Comparison of ENCODE assay signal across 11 cellular contexts in the genomic region with DNA sequence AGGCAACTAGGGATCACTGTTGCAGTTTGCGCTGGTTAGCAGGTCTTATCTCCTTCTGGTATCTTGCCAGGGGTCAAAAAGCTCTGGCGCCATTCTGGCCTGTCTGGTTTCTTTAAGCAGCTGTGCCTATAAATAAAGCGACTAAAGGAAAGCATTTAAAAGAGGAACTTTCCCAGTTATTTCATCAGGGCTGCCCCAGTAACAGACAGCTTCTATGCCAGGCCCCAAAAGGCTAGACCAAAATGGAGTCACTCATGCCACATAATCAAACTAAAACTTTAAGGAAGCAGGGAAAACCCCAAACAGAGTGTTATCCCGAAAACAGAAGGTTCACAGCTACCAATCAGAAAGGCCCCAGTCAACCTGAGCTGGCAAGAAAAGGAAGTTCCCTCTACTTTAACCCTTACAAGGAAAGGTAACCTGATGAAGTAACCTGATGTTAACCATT. TPM values are rescaled to one million over a fixed set of nuclear protein-coding genes. Genes with fewer than 3 reads are reported as not detected.
A peak's percentile ranks its signal among the peaks of the same experiment; 100 is the strongest.
DNase-seq lines count a peak whose midpoint lies in the region; ATAC-seq and TF ChIP-seq lines count a peak whose summit lies in the region.
"Had no signal": no experiment of that assay in that cellular context is flagged by ENCODE, and none has a peak within 500 bp of the region (broad histone marks: within the 10 kb centered on the region; RNA-seq: fewer than 3 reads in every experiment).

No MANE protein-coding gene starts in this region.

- H3K4me1 ChIP-seq in foreskin keratinocyte (peaks cover 46% of the 10 kb centered on the region), skeletal muscle tissue (ENCODE audit: control insufficient read depth in 3 of 3, insufficient read depth in 3 of 3, low read length in 3 of 3) (peaks cover 1 to 7% (median 2%) of the 10 kb centered on the region in 3 donors)

- H3K27ac ChIP-seq in foreskin keratinocyte (peak overlapping the region; percentile 86), skeletal muscle tissue (ENCODE audit: low read depth, low read length) (peak overlapping the region; percentile 26)

- no peaks in the 10 kb centered on the region for H3K9me3 ChIP-seq in skeletal muscle tissue (ENCODE audit: control insufficient read depth in 3 of 3, low read length in 3 of 3)
- H3K9me3 ChIP-seq in T-helper 17 cell (ENCODE audit: control insufficient read depth, low read length, poor library complexity, severe bottlenecking), result no peaks in the 10 kb centered on the region

- H3K27me3 ChIP-seq in foreskin keratinocyte (no peaks in the 10 kb centered on the region), skeletal muscle tissue (ENCODE audit: control insufficient read depth in 3 of 3, insufficient read depth in 3 of 3, low read length in 3 of 3) (no peaks in the 10 kb centered on the region)

- H3K27me3 Mint-ChIP-seq in T-helper 17 cell, result peaks cover 19% of the 10 kb centered on the region

- DNase-seq in HT1080 (ENCODE audit: low read depth) (peak; percentile 22), SIG-M5 (lab: John Stamatoyannopoulos, UW) (peak; percentile 12), foreskin keratinocyte (peak; percentile 65 to 92), NCI-H187 treated with DMSO at 0.1 percent for 48 hours (lab: John Stamatoyannopoulos, UW) (no peak), T-helper 17 cell (no peak), HPDE6-E6E7 (ENCODE audit: extremely low spot score) (no peak)
- DNase-seq: NCI-H510A had no signal

- no peak overlapping the region for H3K27ac Mint-ChIP-seq in T-helper 17 cell
- H3K27ac Mint-ChIP-seq: activated naive CD8-positive, alpha-beta T cell; stimulated activated effector memory CD8-positive, alpha-beta T cell treated with anti-CD3 and anti-CD28 coated beads, Interleukin-12 subunit alpha, Interleukin-12 subunit beta, amount 100 ng/mL, for 72 hours had no signal

- no peaks in the 10 kb centered on the region for H3K36me3 Mint-ChIP-seq in T-helper 17 cell (ENCODE audit: low read depth)
- H3K36me3 Mint-ChIP-seq: activated naive CD8-positive, alpha-beta T cell; stimulated activated effector memory CD8-positive, alpha-beta T cell treated with anti-CD3 and anti-CD28 coated beads, Interleukin-12 subunit alpha, Interleukin-12 subunit beta, amount 100 ng/mL, for 72 hours had no signal

- no peak overlapping the region for H3K4me3 Mint-ChIP-seq in T-helper 17 cell
- H3K4me3 Mint-ChIP-seq: activated naive CD8-positive, alpha-beta T cell; stimulated activated effector memory CD8-positive, alpha-beta T cell treated with anti-CD3 and anti-CD28 coated beads, Interleukin-12 subunit alpha, Interleukin-12 subunit beta, amount 100 ng/mL, for 72 hours had no signal

- H3K4me1 Mint-ChIP-seq in T-helper 17 cell, result peaks cover 7% of the 10 kb centered on the region

- TF ChIP-seq CTCF in foreskin keratinocyte (conservative IDR thresholded peaks at IDR 0.05), result no peak

- peak; percentile 74 for ATAC-seq in foreskin keratinocyte
- no peak for ATAC-seq in T-helper 17 cell
- ATAC-seq in HG02798 (IDR thresholded peaks at IDR 0.05; ENCODE audit: poor library complexity, unreplicated experiment), result no peak
- ATAC-seq: stimulated activated effector memory CD8-positive, alpha-beta T cell treated with anti-CD3 and anti-CD28 coated beads, Interleukin-12 subunit alpha, Interleukin-12 subunit beta, amount 100 ng/mL, for 72 hours had no signal

- H3K9ac ChIP-seq in skeletal muscle tissue (ENCODE audit: low read depth in 1 of 3, low read length in 3 of 3), result no peak overlapping the region

- no peak overlapping the region for H3K4me3 ChIP-seq in skeletal muscle tissue (ENCODE audit: low read length in 3 of 3)

- no peaks in the 10 kb centered on the region for H3K36me3 ChIP-seq in skeletal muscle tissue (ENCODE audit: control insufficient read depth in 3 of 3, insufficient read depth in 3 of 3, low read length in 3 of 3)

RNA-seq across cellular contexts. Expression of a gene that starts 41.2 kb away (rescaled TPM):
- total RNA-seq in HT1080 (2014; rRNA removed; shearing (Covaris generic)), result 38.1 and 44.1 TPM in 2 replicates
- 359 and 453 TPM in 2 replicates for polyA plus RNA-seq in HT1080 (2015; cell fraction: cytosol; rRNA removed)
- 295 and 305 TPM in 2 replicates for polyA plus RNA-seq in HT1080 (2015; cell fraction: nucleus; rRNA removed)
- total RNA-seq in foreskin keratinocyte (140 and 159 TPM in 2 replicates), skeletal muscle tissue (49.1 TPM), T-helper 17 cell (100 to 1,000 TPM; 179 to 183 TPM)
- 417 and 454 TPM in 2 replicates for polyA plus RNA-seq in foreskin keratinocyte

Comparison
In these comparisons a context has a peak if more than half of its experiments do, and no peak if none do; other contexts are left out.
1. DNase-seq: peak in HT1080 (single experiment), SIG-M5 (single experiment) and foreskin keratinocyte (2 of 2); none in NCI-H187 treated with DMSO at 0.1 percent for 48 hours (single experiment), T-helper 17 cell (0 of 3) and HPDE6-E6E7 (single experiment).